In the genomic region with DNA sequence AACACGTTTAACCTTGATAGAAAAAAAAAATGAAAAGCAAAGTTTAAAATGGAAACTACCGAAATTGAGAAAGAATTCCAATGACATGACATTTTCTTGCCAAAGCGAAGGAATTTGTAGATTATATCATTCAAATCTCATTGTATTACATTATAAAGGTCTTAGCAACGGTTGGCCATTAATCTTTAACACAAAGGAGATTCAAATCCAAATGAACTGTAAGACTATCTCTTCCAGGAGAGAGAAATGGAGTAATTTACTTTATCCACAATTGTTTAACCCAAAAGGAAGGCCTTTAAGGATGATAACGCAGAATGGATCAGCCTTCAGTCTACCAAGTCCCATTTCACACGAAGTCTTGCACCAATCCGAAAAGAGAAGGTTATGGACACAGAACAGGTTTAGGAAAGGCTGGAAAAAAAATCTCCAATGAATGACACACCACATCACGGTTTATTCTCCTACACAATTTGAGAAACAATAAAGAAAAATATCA, we compare ENCODE assay signal across 8 cellular contexts. TPM values are rescaled to one million over a fixed set of nuclear protein-coding genes. Genes with fewer than 3 reads are reported as not detected.
A peak's percentile ranks its signal among the peaks of the same experiment; 100 is the strongest.
DNase-seq lines count a peak whose midpoint lies in the region; ATAC-seq and TF ChIP-seq lines count a peak whose summit lies in the region.

No MANE protein-coding gene starts in this region.

- peak overlapping the region; percentile 90 for H3K27ac Mint-ChIP-seq in progenitor cell of endocrine pancreas

- peaks cover 4% of the 10 kb centered on the region for H3K36me3 ChIP-seq in Panc1 (ENCODE audit: control insufficient read depth, insufficient read depth, low read length)
- H3K36me3 ChIP-seq in esophagus muscularis mucosa, result no peaks in the 10 kb centered on the region

- H3K36me3 Mint-ChIP-seq in progenitor cell of endocrine pancreas (ENCODE audit: insufficient read depth), result peaks cover 1% of the 10 kb centered on the region

- BruUV-seq in Panc1 (replicated peaks; lab: Mats Ljungman, UMichigan), result no TSS peak

- no peak for ATAC-seq in Panc1
- no peak for ATAC-seq in GM18517 (IDR thresholded peaks at IDR 0.05; ENCODE audit: unreplicated experiment)

- H3K27me3 ChIP-seq in Panc1 (ENCODE audit: control insufficient read depth, insufficient read depth, low read length) (no peaks in the 10 kb centered on the region), esophagus muscularis mucosa (peaks cover 0 to 8% (median 0%) of the 10 kb centered on the region in 4 donors)

- H3K4me1 Mint-ChIP-seq in progenitor cell of endocrine pancreas (ENCODE audit: low read depth), result peaks cover 33% of the 10 kb centered on the region

- TF ChIP-seq CTCF in Panc1 (IDR thresholded peaks at IDR 0.05), result no peak
- no peak for TF ChIP-seq CTCF in esophagus muscularis mucosa (IDR thresholded peaks at IDR 0.05)
- TF ChIP-seq CTCF in progenitor cell of endocrine pancreas (IDR thresholded peaks at IDR 0.05; ENCODE audit: unreplicated experiment), result no peak

- CTCF ChIA-PET in Panc1 (lab: Charles Lee), result interaction anchor here (1.4 kb wide), 1 partner anchor 170 kb away, joined by 3 read pairs; no protein-coding TSS in a partner anchor

- H3K4me1 ChIP-seq in Panc1 (ENCODE audit: control insufficient read depth, insufficient read depth, low read length), result peaks cover 48% of the 10 kb centered on the region
- H3K4me1 ChIP-seq in esophagus muscularis mucosa, result peaks cover 33 to 56% (median 48%) of the 10 kb centered on the region in 4 donors

- in situ Hi-C loops in Panc1 (cut with HindIII; ENCODE audit: low pct_unique_long_range_greater_than_20kb, low sequenced_read_pairs), result no loop called here

- H3K9me3 Mint-ChIP-seq in progenitor cell of endocrine pancreas (ENCODE audit: low read depth), result no peaks in the 10 kb centered on the region

- peak overlapping the region; percentile 85 for H3K4me3 Mint-ChIP-seq in progenitor cell of endocrine pancreas (ENCODE audit: low read depth)

- peak overlapping the region; percentile 99 for H3K27ac ChIP-seq in Panc1 (ENCODE audit: low read length)
- H3K27ac ChIP-seq in esophagus muscularis mucosa (replicated peaks in 1 of 4), result peak overlapping the region; percentile 96 to 100 (median 98)

- TF ChIP-seq EP300 in esophagus muscularis mucosa (IDR thresholded peaks at IDR 0.05), result no peak

- POLR2A ChIA-PET in Panc1 (lab: Charles Lee), result no interaction called here

- intact Hi-C loops in Panc1 (cut with micrococcal nuclease; ENCODE audit: unreplicated experiment), result loop anchor here (10.0 kb wide), 2 partner anchors 97 to 147 kb away; no protein-coding TSS in a partner anchor
- intact Hi-C loops in esophagus muscularis mucosa (cut with DNase I), result loop anchor here (5.0 to 10.0 kb wide), 2 partner anchors 121 to 167 kb away; no protein-coding TSS in a partner anchor

- peak overlapping the region; percentile 71; the same call in 1 of the 2 replicates for H3K4me3 ChIP-seq in GM08714 (ENCODE audit: low read length)
- H3K4me3 ChIP-seq in Panc1 (ENCODE audit: low read depth in 2 of 2, low read length in 2 of 2), result peak overlapping the region; percentile 89 to 100
- H3K4me3 ChIP-seq in esophagus muscularis mucosa, result peak overlapping the region; percentile 93 to 98 (median 96)

- DNase-seq in Panc1 (ENCODE audit: low read depth, low spot score), result no peak
- no peak for DNase-seq in esophagus muscularis mucosa (ENCODE audit: extremely low spot score)
- DNase-seq in progenitor cell of endocrine pancreas (ENCODE audit: low spot score, unreplicated experiment), result no peak
- no peak for DNase-seq in activated CD8-positive, alpha-beta memory T cell treated with anti-CD3 and anti-CD28 coated beads for 24 hours
- DNase-seq in COLO668 (lab: John Stamatoyannopoulos, UW; ENCODE audit: unreplicated experiment), result no peak
- DNase-seq in NCI-H2029 (lab: John Stamatoyannopoulos, UW), result no peak

- TF ChIP-seq POLR2A in esophagus muscularis mucosa (IDR thresholded peaks at IDR 0.05; ENCODE audit: low read depth), result no peak

- H3K27me3 Mint-ChIP-seq in progenitor cell of endocrine pancreas, result no peaks in the 10 kb centered on the region

- H3K9me3 ChIP-seq in Panc1 (ENCODE audit: control insufficient read depth, insufficient read depth, low read depth, low read length) (no peaks in the 10 kb centered on the region), esophagus muscularis mucosa (no peaks in the 10 kb centered on the region)

- 23% methylated on average over 8 of the region's 8 CpGs for WGBS in esophagus muscularis mucosa

RNA-seq across cellular contexts. Expression of a gene that starts 1.5 kb away (rescaled TPM):
- total RNA-seq in Panc1 (2021; ENCODE audit: unreplicated experiment) (133 TPM), esophagus muscularis mucosa (100 to 1,000 TPM; 198 to 229 (median 201) TPM), progenitor cell of endocrine pancreas (213 and 217 TPM in 2 replicates)
- 73.6 TPM for polyA plus RNA-seq in Panc1 (2012; ENCODE audit: insufficient read length)
